ENCODE assay signal across 8 cellular contexts in genomic region chr12:19439059-19440018, GRCh38. TPM values are rescaled to one million over a fixed set of nuclear protein-coding genes. Genes with fewer than 3 reads are reported as not detected.
A peak's percentile ranks its signal among the peaks of the same experiment; 100 is the strongest.
DNase-seq lines count a peak whose midpoint lies in the region; ATAC-seq, FAIRE-seq and TF ChIP-seq lines count a peak whose summit lies in the region.

Gene AEBP2 (plus strand): TSS chr12:19439492. CDS start chr12:19439700, 208 bp downstream.

- no peak for TF ChIP-seq CTCF in foreskin keratinocyte (conservative IDR thresholded peaks at IDR 0.05)

- peak; percentile 72 for TF ChIP-seq POLR2A in H54 (IDR thresholded peaks at IDR 0.05; ENCODE audit: low read depth, low read length)

- no peaks in the 10 kb centered on the region for H3K9me3 ChIP-seq in SJCRH30 (replicated peaks)
- H3K9me3 ChIP-seq in neuron (ENCODE audit: low read length), result peaks cover 2% of the 10 kb centered on the region

- H3K4me1 ChIP-seq in SJCRH30 (no peaks in the 10 kb centered on the region; the same call in 1 of the 2 replicates), foreskin keratinocyte (peaks cover 17% of the 10 kb centered on the region), neuron (ENCODE audit: insufficient read depth, low read length) (peaks cover 16% of the 10 kb centered on the region)

- DNase-seq in ELR (ENCODE audit: low read depth), result peak; percentile 92
- DNase-seq in H54 (ENCODE audit: insufficient read length, low spot score), result peak; percentile 93
- DNase-seq in LoVo (ENCODE audit: low spot score), result peak; percentile 93
- peak; percentile 88 to 90 for DNase-seq in SJCRH30
- peak; percentile 86 for DNase-seq in activated gamma-delta T cell treated with anti-CD3 and anti-CD28 coated beads, Interleukin-2, amount 50 U/mL, for 16 hours (ENCODE audit: low read depth)
- peak; percentile 78 to 83 for DNase-seq in foreskin keratinocyte
- DNase-seq in stromal cell of bone marrow (ENCODE audit: low read depth), result peak; percentile 90

- H3K36me3 ChIP-seq in SJCRH30 (peaks cover 17% of the 10 kb centered on the region), neuron (ENCODE audit: insufficient read depth, low read length) (peaks cover 10% of the 10 kb centered on the region)

- peak; percentile 6 for FAIRE-seq in H54 (lab: Jason Lieb, UNC)

- peak within 1 kb of the TSS; percentile 84 for H3K27ac ChIP-seq in SJCRH30
- H3K27ac ChIP-seq in foreskin keratinocyte, result peak within 1 kb of the TSS; percentile 86

- peak; percentile 89 for ATAC-seq in foreskin keratinocyte

- H3K4me3 ChIP-seq in SJCRH30 (peak within 1 kb of the TSS; percentile 99), neuron (ENCODE audit: low read length) (peak within 1 kb of the TSS; percentile 76)

- H3K27me3 ChIP-seq in SJCRH30 (no peaks in the 10 kb centered on the region), foreskin keratinocyte (no peaks in the 10 kb centered on the region), neuron (ENCODE audit: insufficient read depth, low read length) (no peaks in the 10 kb centered on the region)

- peak within 1 kb of the TSS; percentile 97 for H2AFZ ChIP-seq in neuron (ENCODE audit: low read depth, low read length)

RNA-seq across cellular contexts. Expression of gene AEBP2, which starts in this region (rescaled TPM):
- 27.6 and 29.7 TPM in 2 replicates for total RNA-seq in SJCRH30 (2014; rRNA removed; shearing (Covaris generic))
- total RNA-seq in foreskin keratinocyte, result 20.4 and 23.8 TPM in 2 replicates
- 7.0 and 8.6 TPM in 2 replicates for polyA plus RNA-seq in foreskin keratinocyte

Comparison
In these comparisons a context has a peak if more than half of its experiments do, and no peak if none do; other contexts are left out.
1. Peak in every context shown above with its lines: DNase-seq, ATAC-seq, H3K4me3 ChIP-seq and H3K27ac ChIP-seq.